ENCODE assay signal across 13 cellular contexts in the genomic region with DNA sequence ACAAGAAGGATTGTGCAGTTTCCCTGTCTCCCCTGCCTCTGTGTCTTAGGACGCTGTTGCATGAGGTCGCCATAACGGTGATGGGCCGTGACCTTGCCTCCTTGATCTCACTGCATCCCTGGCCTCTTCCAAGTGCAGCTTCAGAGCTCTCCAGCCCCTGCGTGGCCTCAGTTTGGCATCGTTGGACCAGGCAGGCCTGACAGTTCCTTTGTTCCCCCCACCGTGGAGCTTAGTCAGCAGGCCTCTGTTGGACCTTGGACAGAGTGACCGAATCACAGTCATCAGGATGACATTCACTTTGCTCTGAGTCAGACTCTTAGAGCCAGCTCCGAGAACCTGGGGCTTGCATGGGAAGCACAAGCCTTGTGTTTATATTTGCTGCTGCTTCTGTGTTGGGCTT.
DNase-seq lines count a peak whose midpoint lies in the region; TF ChIP-seq lines count a peak whose summit lies in the region.
"Had no signal": no experiment of that assay in that cellular context is flagged by ENCODE, and none has a peak within 500 bp of the region (broad histone marks: within the 10 kb centered on the region; RNA-seq: fewer than 3 reads in every experiment).

No MANE protein-coding gene starts in this region.

- peaks cover 14% of the 10 kb centered on the region for H3K27me3 Mint-ChIP-seq in activated T-helper 1 cell treated with anti-CD3 and anti-CD28 coated beads, Interleukin-12 subunit alpha, Interleukin-12 subunit beta, Interleukin-2, Interleukin-4 antibody, amounts not matched to agents 30 ng/mL and 10 ng/mL and 1 ng/mL, durations not matched to agents 14 hours and 24 hours and 36 hours (ENCODE audit: insufficient read depth)
- H3K27me3 Mint-ChIP-seq: memory B cell had no signal

- DNase-seq in GM03348 (ENCODE audit: low spot score) (peak; percentile 82), SJSA1 (ENCODE audit: low read depth in 1 of 2, low spot score in 2 of 2) (peak; percentile 37 to 69), fibroblast of mammary gland (ENCODE audit: low read depth) (peak; percentile 83), renal cortical epithelial cell (ENCODE audit: low read depth) (peak; percentile 85), posterior vena cava (ENCODE audit: low spot score) (no peak), NAMALWA (ENCODE audit: low spot score) (no peak), SJCRH30 (no peak)
- DNase-seq in activated T-helper 1 cell treated with anti-CD3 and anti-CD28 coated beads, Interleukin-12 subunit alpha, Interleukin-12 subunit beta, Interleukin-2, Interleukin-4 antibody, amounts not matched to agents 30 ng/mL and 10 ng/mL and 1 ng/mL, durations not matched to agents 14 hours and 24 hours and 36 hours (ENCODE audit: low spot score) = no peak
- DNase-seq: activated CD4-positive, CD25-positive, alpha-beta regulatory T cell; activated T-cell treated with anti-CD3 and anti-CD28 coated beads, Interleukin-2, amount 50 U/mL, for 48 hours; OCI-M1; transverse colon had no signal

- no peaks in the 10 kb centered on the region for H3K9me3 ChIP-seq in SJSA1 (replicated peaks)
- no peaks in the 10 kb centered on the region for H3K9me3 ChIP-seq in SJCRH30 (replicated peaks)
- H3K9me3 ChIP-seq: transverse colon had no signal

- H3K4me1 Mint-ChIP-seq in activated T-helper 1 cell treated with anti-CD3 and anti-CD28 coated beads, Interleukin-12 subunit alpha, Interleukin-12 subunit beta, Interleukin-2, Interleukin-4 antibody, amounts not matched to agents 30 ng/mL and 10 ng/mL and 1 ng/mL, durations not matched to agents 14 hours and 24 hours and 36 hours (ENCODE audit: low read depth) = no peaks in the 10 kb centered on the region

- no peaks in the 10 kb centered on the region for H3K27me3 ChIP-seq in SJSA1 (replicated peaks)
- H3K27me3 ChIP-seq in SJCRH30 = 0 out of 2 replicates have a peak, but pooled peaks cover 4% of the 10 kb centered on the region
- H3K27me3 ChIP-seq: transverse colon had no signal

- no peak overlapping the region for H3K4me3 Mint-ChIP-seq in activated T-helper 1 cell treated with anti-CD3 and anti-CD28 coated beads, Interleukin-12 subunit alpha, Interleukin-12 subunit beta, Interleukin-2, Interleukin-4 antibody, amounts not matched to agents 30 ng/mL and 10 ng/mL and 1 ng/mL, durations not matched to agents 14 hours and 24 hours and 36 hours
- H3K4me3 Mint-ChIP-seq: memory B cell had no signal

- H3K4me1 ChIP-seq in SJSA1 (replicated peaks) (no peaks in the 10 kb centered on the region; the same call in 1 of the 2 replicates), SJCRH30 (no peaks in the 10 kb centered on the region)
- H3K4me1 ChIP-seq: transverse colon had no signal

- H3K27ac ChIP-seq in SJSA1 = no peak overlapping the region
- no peak overlapping the region for H3K27ac ChIP-seq in SJCRH30
- H3K27ac ChIP-seq: transverse colon had no signal

- H3K9me3 Mint-ChIP-seq in activated T-helper 1 cell treated with anti-CD3 and anti-CD28 coated beads, Interleukin-12 subunit alpha, Interleukin-12 subunit beta, Interleukin-2, Interleukin-4 antibody, amounts not matched to agents 30 ng/mL and 10 ng/mL and 1 ng/mL, durations not matched to agents 14 hours and 24 hours and 36 hours = no peaks in the 10 kb centered on the region
- H3K9me3 Mint-ChIP-seq: memory B cell had no signal

- H3K36me3 Mint-ChIP-seq in activated T-helper 1 cell treated with anti-CD3 and anti-CD28 coated beads, Interleukin-12 subunit alpha, Interleukin-12 subunit beta, Interleukin-2, Interleukin-4 antibody, amounts not matched to agents 30 ng/mL and 10 ng/mL and 1 ng/mL, durations not matched to agents 14 hours and 24 hours and 36 hours (ENCODE audit: low read depth) = no peaks in the 10 kb centered on the region
- H3K36me3 Mint-ChIP-seq: memory B cell had no signal

- H3K36me3 ChIP-seq in SJSA1 (no peaks in the 10 kb centered on the region), SJCRH30 (no peaks in the 10 kb centered on the region)
- H3K36me3 ChIP-seq: transverse colon had no signal

- TF ChIP-seq CTCF in fibroblast of mammary gland (conservative IDR thresholded peaks at IDR 0.05; ENCODE audit: control insufficient read depth, insufficient read depth, low read depth, low read length) = no peak

- H3K4me3 ChIP-seq in SJSA1 = no peak overlapping the region
- H3K4me3 ChIP-seq in fibroblast of mammary gland (ENCODE audit: control insufficient read depth, low read depth, low read length) = no peak overlapping the region
- no peak overlapping the region for H3K4me3 ChIP-seq in SJCRH30
- H3K4me3 ChIP-seq: transverse colon had no signal

- no peak overlapping the region for H3K27ac Mint-ChIP-seq in activated T-helper 1 cell treated with anti-CD3 and anti-CD28 coated beads, Interleukin-12 subunit alpha, Interleukin-12 subunit beta, Interleukin-2, Interleukin-4 antibody, amounts not matched to agents 30 ng/mL and 10 ng/mL and 1 ng/mL, durations not matched to agents 14 hours and 24 hours and 36 hours
- H3K27ac Mint-ChIP-seq: memory B cell had no signal

- intact Hi-C loops in activated T-helper 1 cell treated with anti-CD3 and anti-CD28 coated beads, Interleukin-12 subunit alpha, Interleukin-12 subunit beta, Interleukin-2, Interleukin-4 antibody, amounts not matched to agents 30 ng/mL and 10 ng/mL and 1 ng/mL, durations not matched to agents 14 hours and 24 hours and 36 hours (cut with micrococcal nuclease) = no loop called here
- intact Hi-C loops in posterior vena cava (cut with DNase I) = no loop called here

Comparison
In these comparisons a context has a peak if more than half of its experiments do, and no peak if none do; other contexts are left out.
1. DNase-seq: peak in GM03348 (single experiment), SJSA1 (2 of 2), fibroblast of mammary gland (single experiment) and renal cortical epithelial cell (single experiment); none in activated T-helper 1 cell treated with anti-CD3 and anti-CD28 coated beads, Interleukin-12 subunit alpha, Interleukin-12 subunit beta, Interleukin-2, Interleukin-4 antibody, amounts not matched to agents 30 ng/mL and 10 ng/mL and 1 ng/mL, durations not matched to agents 14 hours and 24 hours and 36 hours (single experiment), posterior vena cava (single experiment), NAMALWA (single experiment) and SJCRH30 (0 of 2).